21 cellular contexts compared by ENCODE assay signal in the genomic region with DNA sequence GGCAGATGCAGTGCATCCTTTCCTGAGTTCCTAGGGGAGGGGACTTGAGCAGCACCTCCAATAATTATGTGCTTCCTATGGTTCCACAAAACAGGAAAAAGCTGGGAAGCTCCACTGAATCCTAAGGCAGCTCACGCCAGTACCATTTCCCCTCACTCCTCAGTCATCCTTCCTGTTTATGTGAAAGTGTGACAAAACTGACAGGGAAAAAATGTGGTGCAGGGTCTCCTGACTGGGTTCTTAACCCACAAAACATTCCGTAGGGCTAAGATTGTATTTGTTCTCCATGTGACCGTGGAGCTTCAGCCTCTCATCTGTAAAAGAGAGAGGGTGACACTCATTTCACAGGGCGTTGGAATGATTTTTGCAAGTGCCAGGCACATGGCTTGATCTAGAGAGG. TPM values are rescaled to one million over a fixed set of nuclear protein-coding genes. Genes with fewer than 3 reads are reported as not detected.
DNase-seq lines count a peak whose midpoint lies in the region; ATAC-seq, FAIRE-seq and TF ChIP-seq lines count a peak whose summit lies in the region.
"Had no signal": no experiment of that assay in that cellular context is flagged by ENCODE, and none has a peak within 500 bp of the region (broad histone marks: within the 10 kb centered on the region; RNA-seq: fewer than 3 reads in every experiment).

No MANE protein-coding gene starts in this region.

- no peaks in the 10 kb centered on the region for H3K36me3 Mint-ChIP-seq in effector memory CD8-positive, alpha-beta T cell (ENCODE audit: insufficient read depth)
- H3K36me3 Mint-ChIP-seq: naive thymus-derived CD8-positive, alpha-beta T cell had no signal

- TF ChIP-seq POLR2A in heart left ventricle (IDR thresholded peaks at IDR 0.05): no peak

- no peak overlapping the region for H3K27ac Mint-ChIP-seq in effector memory CD8-positive, alpha-beta T cell
- H3K27ac Mint-ChIP-seq: naive thymus-derived CD8-positive, alpha-beta T cell had no signal

- H3K36me3 ChIP-seq in heart left ventricle: peaks cover 0 to 26% (median 0%) of the 10 kb centered on the region in 9 donors
- peaks cover 6% of the 10 kb centered on the region in 2 donors for H3K36me3 ChIP-seq in kidney (ENCODE audit: control insufficient read depth in 1 of 2, insufficient read depth in 2 of 2, low read length in 2 of 2)
- peaks cover 10% of the 10 kb centered on the region for H3K36me3 ChIP-seq in rectal smooth muscle tissue (ENCODE audit: control insufficient read depth, insufficient read depth, low read length)
- H3K36me3 ChIP-seq in aorta (ENCODE audit: control insufficient read depth in 1 of 2, insufficient read depth in 2 of 2, low read length in 1 of 2): peaks cover 17 to 35% of the 10 kb centered on the region in 2 donors

- H3K27me3 Mint-ChIP-seq in effector memory CD8-positive, alpha-beta T cell: peaks cover 40 to 66% of the 10 kb centered on the region in 2 donors

- H3K9ac ChIP-seq in kidney (ENCODE audit: low read length in 2 of 2) (no peak overlapping the region), rectal smooth muscle tissue (ENCODE audit: low read length) (no peak overlapping the region)
- H3K9ac ChIP-seq: parathyroid adenoma had no signal

- no peaks in the 10 kb centered on the region for H3K4me1 Mint-ChIP-seq in effector memory CD8-positive, alpha-beta T cell (ENCODE audit: low read depth in 2 of 2)

- DNase-seq in heart left ventricle: no peak
- no peak for DNase-seq in right cardiac atrium
- DNase-seq in kidney: no peak
- no peak for DNase-seq in aorta
- no peak for DNase-seq in occipital lobe (lab: John Stamatoyannopoulos, UW)
- no peak for DNase-seq in RCC 7860 (ENCODE audit: low spot score)
- DNase-seq in effector memory CD8-positive, alpha-beta T cell: no peak
- DNase-seq: AML-193; naive thymus-derived CD8-positive, alpha-beta T cell; NCI-H1417; NCI-H2171 treated with DMSO at 0.1 percent for 48 hours; NCI-H526 treated with DMSO at 0.1 percent for 48 hours; stimulated activated CD4-positive, alpha-beta T cell treated with anti-CD3 and anti-CD28 coated beads, Interleukin-4, amount 100 ng/mL, for 4 hours had no signal

- no peak for TF ChIP-seq CTCF in heart left ventricle (IDR thresholded peaks at IDR 0.05)
- TF ChIP-seq CTCF in kidney (IDR thresholded peaks at IDR 0.05; ENCODE audit: borderline replicate concordance, extremely low read depth, insufficient read depth): no peak

- H3K9me3 ChIP-seq in heart left ventricle (no peaks in the 10 kb centered on the region), right cardiac atrium (ENCODE audit: control insufficient read depth, low read length) (no peaks in the 10 kb centered on the region), kidney (ENCODE audit: control insufficient read depth in 1 of 2, low read length in 2 of 2) (no peaks in the 10 kb centered on the region), aorta (ENCODE audit: control insufficient read depth, low read length) (no peaks in the 10 kb centered on the region)

- no peak overlapping the region for H3K4me3 Mint-ChIP-seq in effector memory CD8-positive, alpha-beta T cell
- H3K4me3 Mint-ChIP-seq: dendritic cell treated with granulocyte-macrophage colony-stimulating factor and Interleukin-4, amounts not matched to agents 40 ng/mL and 50 ng/mL, for 4 days; naive thymus-derived CD8-positive, alpha-beta T cell had no signal

- no peaks in the 10 kb centered on the region for H3K9me3 Mint-ChIP-seq in effector memory CD8-positive, alpha-beta T cell
- H3K9me3 Mint-ChIP-seq: dendritic cell treated with granulocyte-macrophage colony-stimulating factor and Interleukin-4, amounts not matched to agents 40 ng/mL and 50 ng/mL, for 4 days; naive thymus-derived CD8-positive, alpha-beta T cell had no signal

- H3K27me3 ChIP-seq in heart left ventricle (no peaks in the 10 kb centered on the region), right cardiac atrium (ENCODE audit: control insufficient read depth, insufficient read depth) (no peaks in the 10 kb centered on the region), rectal smooth muscle tissue (ENCODE audit: control insufficient read depth, insufficient read depth, low read length) (no peaks in the 10 kb centered on the region), aorta (ENCODE audit: control insufficient read depth in 1 of 2, insufficient read depth in 2 of 2, low read length in 1 of 2) (no peaks in the 10 kb centered on the region)

- intact Hi-C loops in heart left ventricle (cut with DNase I) (no loop called here), right cardiac atrium (cut with DNase I) (no loop called here), kidney (cut with DNase I) (no loop called here), aorta (cut with DNase I) (no loop called here)

- peak overlapping the region in 7 of 12 donors; percentile 26 to 79 (median 40) for H3K27ac ChIP-seq in heart left ventricle
- H3K27ac ChIP-seq in right cardiac atrium (ENCODE audit: low read length): no peak overlapping the region
- peak overlapping the region; percentile 26 to 32 for H3K27ac ChIP-seq in kidney (ENCODE audit: low read depth in 2 of 2, low read length in 2 of 2)
- peak overlapping the region; percentile 46 for H3K27ac ChIP-seq in rectal smooth muscle tissue (ENCODE audit: low read depth, low read length)
- H3K27ac ChIP-seq in aorta (ENCODE audit: low read depth in 1 of 2, low read length in 2 of 2): peak overlapping the region; percentile 23 to 56
- H3K27ac ChIP-seq: 22Rv1, parathyroid adenoma had no signal

- H3K4me3 ChIP-seq in heart left ventricle (no peak overlapping the region), right cardiac atrium (ENCODE audit: low read length) (no peak overlapping the region), kidney (ENCODE audit: low read length in 2 of 2) (no peak overlapping the region), rectal smooth muscle tissue (ENCODE audit: low read length) (no peak overlapping the region), aorta (ENCODE audit: low read length in 2 of 2) (no peak overlapping the region)
- H3K4me3 ChIP-seq: lung had no signal

- FAIRE-seq in kidney (lab: Jason Lieb, UNC) (no peak), RCC 7860 (lab: Jason Lieb, UNC) (no peak)
- FAIRE-seq: TTC549 had no signal

- 68 to 76% (median 70%) methylated on average over 4 of the region's 4 CpGs for WGBS in heart left ventricle, 4 donors
- WGBS in right cardiac atrium: 69% methylated on average over 4 of the region's 4 CpGs
- 88 to 90% methylated on average over 4 of the region's 4 CpGs for WGBS in aorta, 2 donors

- ATAC-seq in heart left ventricle: peak in 1 of 4 donors; percentile 50
- ATAC-seq in right cardiac atrium: no peak
- no peak for ATAC-seq in aorta (ENCODE audit: low FRiP score)
- no peak for ATAC-seq in effector memory CD8-positive, alpha-beta T cell (replicated peaks)
- ATAC-seq: naive thymus-derived CD8-positive, alpha-beta T cell had no signal

- peaks cover 0 to 57% (median 22%) of the 10 kb centered on the region in 12 donors for H3K4me1 ChIP-seq in heart left ventricle
- peaks cover 15% of the 10 kb centered on the region for H3K4me1 ChIP-seq in right cardiac atrium (ENCODE audit: control insufficient read depth, insufficient read depth, low read length)
- H3K4me1 ChIP-seq in kidney (ENCODE audit: control insufficient read depth in 1 of 2, insufficient read depth in 1 of 2, low read depth in 1 of 2, low read length in 2 of 2): no peaks in the 10 kb centered on the region
- peaks cover 9% of the 10 kb centered on the region for H3K4me1 ChIP-seq in rectal smooth muscle tissue (ENCODE audit: control insufficient read depth, insufficient read depth, low read length)
- H3K4me1 ChIP-seq in aorta (ENCODE audit: control insufficient read depth in 1 of 2, insufficient read depth in 2 of 2, low read length in 2 of 2): peaks cover 5 to 6% of the 10 kb centered on the region in 2 donors
- H3K4me1 ChIP-seq: parathyroid adenoma had no signal

RNA-seq across cellular contexts. Expression of gene LYVE1, which starts 12.2 kb away (rescaled TPM):
- total RNA-seq in heart left ventricle: 100 to 1,000 TPM in 1 of 9 donors, 10 to 100 TPM in 7, 1 to 10 TPM in 1; 8.1 to 163 (median 36.6) TPM
- polyA plus RNA-seq in heart left ventricle: 10 to 100 TPM in 1 of 2 donors, 1 to 10 TPM in 1; 8.5 to 15.5 TPM
- total RNA-seq in right cardiac atrium: 100 to 1,000 TPM in 1 of 4 donors, 10 to 100 TPM in 3; 69.8 to 114 (median 92.8) TPM
- polyA plus RNA-seq in right cardiac atrium: 12.6 TPM
- total RNA-seq in kidney: 101 TPM
- 10.0 TPM for polyA plus RNA-seq in kidney (ENCODE audit: insufficient read depth, low read depth, low replicate concordance)
- total RNA-seq in aorta: 100 to 1,000 TPM; 165 to 179 TPM
- 10 to 100 TPM; 11.8 to 28.2 TPM for polyA plus RNA-seq in aorta
- total RNA-seq in occipital lobe: 9.0 TPM
- total RNA-seq: HT1080; LHCN-M2; naive thymus-derived CD8-positive, alpha-beta T cell had no signal
- polyA plus RNA-seq: naive thymus-derived CD8-positive, alpha-beta T cell had no signal

RNA-seq across cellular contexts. Expression of gene RNF141, which starts 39.6 kb away (rescaled TPM):
- total RNA-seq in heart left ventricle (10 to 100 TPM; 18.8 to 42.8 (median 36.5) TPM), right cardiac atrium (10 to 100 TPM; 37.7 to 49.8 (median 41.4) TPM), kidney (35.8 TPM), aorta (10 to 100 TPM; 42.9 to 59.3 TPM), occipital lobe (80.0 TPM)
- polyA plus RNA-seq in heart left ventricle (10 to 100 TPM in 1 of 2 donors, 1 to 10 TPM in 1; 7.8 to 11.6 TPM), right cardiac atrium (14.1 TPM), kidney (ENCODE audit: insufficient read depth, low read depth, low replicate concordance) (20.5 TPM), aorta (10 to 100 TPM; 20.5 to 61.6 TPM)
